ENCODE assay signal across 11 cellular contexts in the genomic region with DNA sequence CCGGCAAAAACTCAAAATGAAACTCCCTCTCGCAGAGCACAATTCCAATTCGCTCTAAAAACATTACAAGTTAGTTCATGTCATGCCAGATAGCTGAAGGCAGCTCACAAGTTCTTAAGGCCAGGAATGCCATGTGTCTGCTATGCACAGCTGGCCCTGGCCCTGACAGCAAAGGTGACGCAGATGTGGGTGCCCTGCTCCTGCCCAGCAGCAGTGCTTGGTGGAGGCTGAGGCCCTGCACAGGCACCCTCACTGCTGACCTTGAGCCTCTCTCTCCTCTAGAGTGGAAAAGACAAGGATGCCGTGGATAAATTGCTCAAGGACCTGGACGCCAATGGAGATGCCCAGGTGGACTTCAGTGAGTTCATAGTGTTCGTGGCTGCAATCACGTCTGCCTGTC. TPM values are rescaled to one million over a fixed set of nuclear protein-coding genes. Genes with fewer than 3 reads are reported as not detected.
DNase-seq lines count a peak whose midpoint lies in the region; ATAC-seq and TF ChIP-seq lines count a peak whose summit lies in the region.
"Had no signal": no experiment of that assay in that cellular context is flagged by ENCODE, and none has a peak within 500 bp of the region (broad histone marks: within the 10 kb centered on the region; RNA-seq: fewer than 3 reads in every experiment).

No MANE protein-coding gene starts in this region.

- peak overlapping the region; percentile 99 for H3K4me2 ChIP-seq in PC-9
- peak overlapping the region; percentile 16 for H3K4me2 ChIP-seq in parathyroid adenoma (ENCODE audit: low read length)

- no peak overlapping the region for H3K9ac ChIP-seq in parathyroid adenoma

- BruUV-seq in PC-9 (replicated peaks; lab: Mats Ljungman, UMichigan): no TSS peak

- CTCF ChIA-PET in CD4-positive, alpha-beta T cell (lab: Charles Lee): interaction anchor here (1.2 to 2.1 kb wide), 3 partner anchors 13 to 177 kb away, joined by 3 to 24 read pairs (median 4); a partner anchor contains a TSS
- CTCF ChIA-PET in PC-9 (lab: Charles Lee): interaction anchor here (1.0 kb wide), 1 partner anchor 13 kb away, joined by 3 read pairs; a partner anchor contains a TSS

- H3K4me1 ChIP-seq in PC-9 (replicated peaks; ENCODE audit: insufficient read depth) (peaks cover 31% of the 10 kb centered on the region), parathyroid adenoma (peaks cover 20% of the 10 kb centered on the region)

- peaks cover 63% of the 10 kb centered on the region for H3F3A ChIP-seq in PC-9 (ENCODE audit: insufficient read depth, low read depth)

- H3K27me3 ChIP-seq in CD4-positive, alpha-beta T cell (ENCODE audit: control insufficient read depth, insufficient read depth, low read length): no peaks in the 10 kb centered on the region
- H3K27me3 ChIP-seq in PC-9 (ENCODE audit: insufficient read depth, low read depth): no peaks in the 10 kb centered on the region
- no peaks in the 10 kb centered on the region for H3K27me3 ChIP-seq in parathyroid adenoma (ENCODE audit: control insufficient read depth, insufficient read depth, low read length)
- H3K27me3 ChIP-seq: cardiac muscle cell had no signal

- peak in 1 of 10 experiments; percentile 26 for DNase-seq in CD4-positive, alpha-beta T cell
- no peak for DNase-seq in PC-9
- peak; percentile 64 for DNase-seq in epithelial cell of esophagus (ENCODE audit: low read depth)
- no peak for DNase-seq in ureter (ENCODE audit: low spot score)
- DNase-seq in cerebellum (ENCODE audit: low spot score): no peak
- DNase-seq: NCI-H1694 had no signal

- no peaks in the 10 kb centered on the region for H3K27me3 Mint-ChIP-seq in CD4-positive, alpha-beta T cell

- H3K27ac ChIP-seq in CD4-positive, alpha-beta T cell (ENCODE audit: low read depth, low read length): peak overlapping the region; percentile 75
- H3K27ac ChIP-seq in PC-9 (peak overlapping the region; percentile 100; the same call in 1 of the 2 replicates), parathyroid adenoma (peak overlapping the region; percentile 88)
- H3K27ac ChIP-seq: cardiac muscle cell had no signal

- H3K79me2 ChIP-seq in PC-9 (ENCODE audit: low read depth) (peaks cover 41% of the 10 kb centered on the region), parathyroid adenoma (peaks cover 4% of the 10 kb centered on the region)

- ATAC-seq in CD4-positive, alpha-beta T cell (ENCODE audit: poor library complexity): peak; percentile 61
- ATAC-seq in GM19397 (IDR thresholded peaks at IDR 0.05; ENCODE audit: unreplicated experiment) (no peak), GM19328 (IDR thresholded peaks at IDR 0.05; ENCODE audit: unreplicated experiment) (no peak)

- H3K4me3 ChIP-seq in PC-9: peak overlapping the region; percentile 86
- H3K4me3 ChIP-seq in epithelial cell of esophagus (ENCODE audit: low read length): no peak overlapping the region
- peak overlapping the region; percentile 7 for H3K4me3 ChIP-seq in parathyroid adenoma (ENCODE audit: low read depth, low read length)
- H3K4me3 ChIP-seq: cardiac muscle cell had no signal

- peaks cover 18% of the 10 kb centered on the region for H3K36me3 Mint-ChIP-seq in CD4-positive, alpha-beta T cell (ENCODE audit: low read depth)

- no peak for TF ChIP-seq CTCF in CD4-positive, alpha-beta T cell (IDR thresholded peaks at IDR 0.05)
- no peak for TF ChIP-seq CTCF in PC-9 (conservative IDR thresholded peaks at IDR 0.05)
- TF ChIP-seq CTCF in epithelial cell of esophagus (IDR thresholded peaks at IDR 0.05; ENCODE audit: insufficient read depth, low read depth, low read length, missing control alignments): no peak
- no peak for TF ChIP-seq CTCF in parathyroid adenoma (IDR thresholded peaks at IDR 0.05)

- intact Hi-C loops in CD4-positive, alpha-beta T cell (cut with DNase I, micrococcal nuclease): loop anchor here in 1 of 2 experiments (1.0 to 2.0 kb wide), 2 partner anchors 13 to 20 kb away; a partner anchor contains a TSS
- intact Hi-C loops in PC-9 (cut with micrococcal nuclease; ENCODE audit: unreplicated experiment): no loop called here

- H2AFZ ChIP-seq in PC-9 (no peak overlapping the region), parathyroid adenoma (peak overlapping the region; percentile 74)

- peak overlapping the region; percentile 39 for H3K4me3 Mint-ChIP-seq in CD4-positive, alpha-beta T cell

- no peaks in the 10 kb centered on the region for H3K9me2 ChIP-seq in PC-9 (ENCODE audit: insufficient read depth)

- H3K9me3 Mint-ChIP-seq in CD4-positive, alpha-beta T cell: no peaks in the 10 kb centered on the region

- no peaks in the 10 kb centered on the region for H3K9me3 ChIP-seq in CD4-positive, alpha-beta T cell (ENCODE audit: control insufficient read depth, low read length)
- no peaks in the 10 kb centered on the region for H3K9me3 ChIP-seq in PC-9 (ENCODE audit: insufficient read depth, low read depth)
- H3K9me3 ChIP-seq in parathyroid adenoma (ENCODE audit: control insufficient read depth, low read length): no peaks in the 10 kb centered on the region

- H3K36me3 ChIP-seq in PC-9 (ENCODE audit: low read depth): peaks cover 21% of the 10 kb centered on the region
- H3K36me3 ChIP-seq in parathyroid adenoma (ENCODE audit: control insufficient read depth, insufficient read depth, low read length): no peaks in the 10 kb centered on the region
- H3K36me3 ChIP-seq: cardiac muscle cell had no signal

- H3K27ac Mint-ChIP-seq in CD4-positive, alpha-beta T cell: peak overlapping the region; percentile 89

- H3K4me1 Mint-ChIP-seq in CD4-positive, alpha-beta T cell (ENCODE audit: low read depth): peaks cover 79% of the 10 kb centered on the region

- H4K20me1 ChIP-seq in PC-9 (ENCODE audit: insufficient read depth): peaks cover 29% of the 10 kb centered on the region

- POLR2A ChIA-PET in CD4-positive, alpha-beta T cell (lab: Charles Lee): interaction anchor here (0.6 to 4.7 kb wide), 18 partner anchors 9 to 371 kb away, joined by 3 to 167 read pairs (median 5); a partner anchor contains a TSS
- POLR2A ChIA-PET in PC-9 (lab: Charles Lee; ENCODE audit: unreplicated experiment): no interaction called here

RNA-seq across cellular contexts. Expression of a gene that starts 2.9 kb away (rescaled TPM):
- total RNA-seq in CD4-positive, alpha-beta T cell: 1 to 10 TPM in 1 of 2 experiments, under 1 TPM in 1; 0.58 to 2.8 TPM
- total RNA-seq in PC-9 (2021) (480 and 837 TPM in 2 replicates), ureter (2,292 TPM), cerebellum (0.27 TPM)
- total RNA-seq: cardiac muscle cell, H7 had no signal

RNA-seq across cellular contexts. Expression of a gene that starts 13.1 kb away (rescaled TPM):
- 10 to 100 TPM; 26.6 to 27.0 TPM for total RNA-seq in CD4-positive, alpha-beta T cell
- 51.4 and 52.1 TPM in 2 replicates for total RNA-seq in PC-9 (2021)
- total RNA-seq in ureter: 52.5 TPM
- total RNA-seq in cerebellum: 61.2 TPM

RNA-seq across cellular contexts. Expression of a gene that starts 19.4 kb away (rescaled TPM):
- total RNA-seq in CD4-positive, alpha-beta T cell: 10 to 100 TPM; 24.6 to 27.6 TPM
- total RNA-seq in PC-9 (2021) (11.7 and 13.9 TPM in 2 replicates), ureter (14.6 TPM), cerebellum (8.3 TPM)

RNA-seq across cellular contexts. Expression of a gene that starts 56.1 kb away (rescaled TPM):
- total RNA-seq in CD4-positive, alpha-beta T cell: 100 to 1,000 TPM; 172 to 181 TPM
- total RNA-seq in PC-9 (2021): 278 and 291 TPM in 2 replicates
- total RNA-seq in ureter: 196 TPM
- 89.2 TPM for total RNA-seq in cerebellum

Comparison
In these comparisons a context has a peak if more than half of its experiments do, and no peak if none do; other contexts are left out.
1. RNA of a gene that starts 2.9 kb away (total RNA-seq): 2,292 TPM in ureter (single experiment) and 480 to 837 TPM in PC-9; 0.58 to 2.8 TPM in CD4-positive, alpha-beta T cell and 0.27 TPM in cerebellum (single experiment); every median in the first group is over 100 times any median in the second.
2. Peak in every context shown above with its lines, with median percentiles within 50 percentile points of each other: H3K27ac ChIP-seq.